9 cellular contexts compared by ENCODE assay signal in the genomic region with DNA sequence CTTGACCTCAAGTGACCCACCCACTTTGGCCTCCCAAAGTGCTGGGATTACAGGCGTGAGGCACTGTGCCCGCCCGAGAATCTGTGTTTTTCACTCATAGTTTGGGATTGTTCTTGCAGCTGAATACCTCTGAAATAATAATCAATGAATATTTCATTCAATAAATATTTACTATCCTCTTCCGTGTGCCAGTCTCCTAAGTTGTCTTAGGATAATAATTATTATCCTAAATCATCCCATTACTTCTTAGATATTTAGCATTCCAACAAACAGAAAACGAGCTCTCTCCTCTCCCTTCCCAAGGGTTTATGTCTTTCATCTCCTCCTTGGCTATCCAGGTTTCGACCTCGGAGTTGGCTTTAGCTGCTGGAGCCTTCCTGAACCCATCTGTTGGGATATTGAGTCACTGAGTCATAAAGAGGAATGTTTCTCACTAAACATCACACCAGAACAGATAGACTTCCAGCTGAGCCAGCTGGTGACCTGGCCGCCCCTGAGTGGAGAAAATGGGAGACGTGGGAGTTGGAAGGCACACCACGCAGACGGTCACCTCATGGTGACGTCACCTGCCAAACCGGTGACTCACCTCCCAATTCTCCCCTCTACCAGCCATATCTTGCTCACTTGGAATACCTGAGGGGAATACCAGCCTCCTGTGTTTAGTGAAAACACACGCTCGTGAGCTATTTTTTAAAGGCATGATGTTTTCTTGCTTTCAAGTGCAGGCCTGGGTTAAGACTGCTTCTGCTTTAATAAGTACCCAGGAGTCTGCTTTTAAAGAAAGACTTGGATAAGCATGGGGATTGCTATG. TPM values are rescaled to one million over a fixed set of nuclear protein-coding genes. Genes with fewer than 3 reads are reported as not detected.
DNase-seq lines count a peak whose midpoint lies in the region; ATAC-seq, FAIRE-seq and TF ChIP-seq lines count a peak whose summit lies in the region.
"Had no signal": no experiment of that assay in that cellular context is flagged by ENCODE, and none has a peak within 500 bp of the region (broad histone marks: within the 10 kb centered on the region; RNA-seq: fewer than 3 reads in every experiment).

No MANE protein-coding gene starts in this region.

- no peaks in the 10 kb centered on the region for H3K27me3 ChIP-seq in foreskin keratinocyte
- no peaks in the 10 kb centered on the region for H3K27me3 ChIP-seq in smooth muscle cell (ENCODE audit: low read depth)
- H3K27me3 ChIP-seq: neutrophil had no signal

- DNase-seq in H54 (ENCODE audit: insufficient read length, low spot score) = peak; percentile 63
- DNase-seq in SW 1271 (lab: John Stamatoyannopoulos, UW) = peak; percentile 89 to 99
- peak; percentile 100 for DNase-seq in foreskin keratinocyte
- peak; percentile 13 for DNase-seq in smooth muscle cell (lab: John Stamatoyannopoulos, UW; ENCODE audit: unreplicated experiment)
- DNase-seq in GM13977 (ENCODE audit: low spot score) = no peak
- no peak for DNase-seq in head of caudate nucleus
- no peak for DNase-seq in NCI-H2081 (lab: John Stamatoyannopoulos, UW)

- H3K4me3 ChIP-seq in smooth muscle cell = no peak overlapping the region

- ATAC-seq in foreskin keratinocyte (peak; percentile 66), HG02642 (IDR thresholded peaks at IDR 0.05; ENCODE audit: poor library complexity, unreplicated experiment) (no peak)

- peak overlapping the region; percentile 85 for H3K9ac ChIP-seq in smooth muscle cell (ENCODE audit: low read depth)

- no peaks in the 10 kb centered on the region for H3K79me2 ChIP-seq in smooth muscle cell (ENCODE audit: low read depth)

- in situ Hi-C loops in GM13977 (cut with MboI; ENCODE audit: low pct_unique_long_range_greater_than_20kb, low sequenced_read_pairs, unreplicated experiment) = no loop called here

- WGBS in smooth muscle cell (ENCODE audit: low lambda C conversion rate) = 16% methylated on average over 15 of the region's 15 CpGs

- H2AFZ ChIP-seq in smooth muscle cell (ENCODE audit: low read depth) = no peak overlapping the region

- no peaks in the 10 kb centered on the region for H4K20me1 ChIP-seq in smooth muscle cell (ENCODE audit: low read depth)

- FAIRE-seq in H54 (lab: Jason Lieb, UNC) = peak; percentile 95

- peak overlapping the region; percentile 46 for H3K4me2 ChIP-seq in smooth muscle cell

- H3K27ac ChIP-seq in foreskin keratinocyte (peak overlapping the region; percentile 100), smooth muscle cell (ENCODE audit: low read depth) (peak overlapping the region; percentile 97)
- H3K27ac ChIP-seq: neutrophil had no signal

- no peaks in the 10 kb centered on the region for H3K36me3 ChIP-seq in smooth muscle cell (ENCODE audit: low read depth)
- H3K36me3 ChIP-seq: neutrophil had no signal

- peaks cover 49% of the 10 kb centered on the region for H3K4me1 ChIP-seq in foreskin keratinocyte
- peaks cover 16% of the 10 kb centered on the region for H3K4me1 ChIP-seq in smooth muscle cell (ENCODE audit: low read depth)

- intact Hi-C loops in head of caudate nucleus (cut with DNase I) = no loop called here

- no peaks in the 10 kb centered on the region for H3K9me3 ChIP-seq in smooth muscle cell (replicated peaks; ENCODE audit: low read depth)
- H3K9me3 ChIP-seq: neutrophil had no signal

- TF ChIP-seq CTCF in foreskin keratinocyte (conservative IDR thresholded peaks at IDR 0.05) (peak; percentile 22), smooth muscle cell (IDR thresholded peaks at IDR 0.05; ENCODE audit: borderline replicate concordance, insufficient read depth, poor library complexity, severe bottlenecking) (no peak), GM13977 (IDR thresholded peaks at IDR 0.05; ENCODE audit: extremely low read depth, insufficient read depth, missing control alignments) (no peak)

- peaks cover 39% of the 10 kb centered on the region for H3F3A ChIP-seq in smooth muscle cell (ENCODE audit: low read depth)

- TF ChIP-seq POLR2A in H54 (IDR thresholded peaks at IDR 0.05; ENCODE audit: low read depth, low read length) = no peak

RNA-seq across cellular contexts. Expression of gene BHLHE40, which starts 43.9 kb away (rescaled TPM):
- total RNA-seq in foreskin keratinocyte = 78.2 and 96.0 TPM in 2 replicates
- 44.6 and 47.5 TPM in 2 replicates for polyA plus RNA-seq in foreskin keratinocyte
- 170 and 195 TPM in 2 replicates for total RNA-seq in smooth muscle cell
- polyA plus RNA-seq in smooth muscle cell = 209 and 241 TPM in 2 replicates

Comparison
In these comparisons a context has a peak if more than half of its experiments do, and no peak if none do; other contexts are left out.
1. DNase-seq: peak in H54 (single experiment), SW 1271 (2 of 2), foreskin keratinocyte (2 of 2) and smooth muscle cell (single experiment); none in GM13977 (single experiment), head of caudate nucleus (0 of 42) and NCI-H2081 (0 of 2).